ENCODE assay signal across 10 cellular contexts in the genomic region with DNA sequence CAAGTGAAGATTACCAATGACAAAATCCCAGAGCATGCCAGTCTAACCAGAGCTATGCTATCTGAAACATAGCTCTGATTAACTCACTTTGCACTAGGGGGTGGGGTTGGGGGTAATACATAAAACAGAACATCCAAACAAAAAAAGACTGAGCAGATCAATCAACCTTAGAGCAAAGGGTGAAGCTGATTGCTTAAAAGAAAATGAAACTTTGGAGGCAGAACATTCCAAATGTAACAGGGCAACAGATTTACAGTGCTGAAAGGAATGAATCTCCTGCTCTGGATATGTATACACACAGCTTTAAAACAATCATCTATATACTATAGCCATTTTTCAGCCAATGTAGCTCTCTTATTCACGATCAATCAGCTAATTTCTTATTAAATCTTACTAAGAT. TPM values are rescaled to one million over a fixed set of nuclear protein-coding genes. Genes with fewer than 3 reads are reported as not detected.
DNase-seq lines count a peak whose midpoint lies in the region; ATAC-seq and TF ChIP-seq lines count a peak whose summit lies in the region.
"Had no signal": no experiment of that assay in that cellular context is flagged by ENCODE, and none has a peak within 500 bp of the region (broad histone marks: within the 10 kb centered on the region; RNA-seq: fewer than 3 reads in every experiment).

No MANE protein-coding gene starts in this region.

- no peak for TF ChIP-seq CTCF in BJ (IDR thresholded peaks at IDR 0.05; ENCODE audit: insufficient read depth, low read depth, low read length)
- no peak for TF ChIP-seq CTCF in choroid plexus epithelial cell (conservative IDR thresholded peaks at IDR 0.05; ENCODE audit: low read depth, low read length)

- no peak for ATAC-seq in naive thymus-derived CD8-positive, alpha-beta T cell
- no peak for ATAC-seq in GM21526 (IDR thresholded peaks at IDR 0.05; ENCODE audit: low FRiP score, unreplicated experiment)

- peaks cover 34% of the 10 kb centered on the region for H3K4me1 ChIP-seq in GM23248 (ENCODE audit: insufficient read depth)

- H3K4me3 ChIP-seq in BJ (ENCODE audit: low read depth, low read length) (0 out of 2 replicates have a peak overlapping the region, but pooled peaks have one; percentile 7), GM23248 (0 out of 2 replicates have a peak overlapping the region, but pooled peaks have one; percentile 2), choroid plexus epithelial cell (ENCODE audit: low read depth, low read length) (peak overlapping the region; percentile 4)

- CTCF ChIA-PET in BJ (lab: Yijun Ruan, JAX): no interaction called here

- H3K9me3 ChIP-seq in GM23248 (ENCODE audit: low read depth): no peaks in the 10 kb centered on the region

- POLR2A ChIA-PET in BJ (lab: Charles Lee): interaction anchor here (0.6 kb wide), 1 partner anchor 269 kb away, joined by 7 read pairs; no protein-coding TSS in a partner anchor
- POLR2A ChIA-PET in naive thymus-derived CD8-positive, alpha-beta T cell (lab: Charles Lee): interaction anchor here (0.5 to 1.9 kb wide), 10 partner anchors 10 to 280 kb away, joined by 3 to 8 read pairs (median 4); no protein-coding TSS in a partner anchor

- peak overlapping the region; percentile 17; the same call in 1 of the 2 replicates for H3K9ac ChIP-seq in GM23248

- H3K4me3 Mint-ChIP-seq in naive thymus-derived CD8-positive, alpha-beta T cell: peak overlapping the region; percentile 36 to 100 (median 96)

- peaks cover 0 to 9% (median 0%) of the 10 kb centered on the region in 9 donors for H3K9me3 Mint-ChIP-seq in naive thymus-derived CD8-positive, alpha-beta T cell

- H3F3A ChIP-seq in GM23248 (ENCODE audit: insufficient read depth): peaks cover 43% of the 10 kb centered on the region

- no peak overlapping the region for H3K27ac ChIP-seq in GM23248

- H3K4me2 ChIP-seq in GM23248 (ENCODE audit: unreplicated experiment): peak overlapping the region; percentile 39

- DNase-seq in BJ (ENCODE audit: low read depth): no peak
- DNase-seq in GM23248: peak; percentile 11
- peak; percentile 14 for DNase-seq in choroid plexus epithelial cell (ENCODE audit: low read depth)
- DNase-seq in naive thymus-derived CD8-positive, alpha-beta T cell: no peak
- no peak for DNase-seq in DMS153 (lab: John Stamatoyannopoulos, UW)
- no peak for DNase-seq in NCI-H526 (lab: John Stamatoyannopoulos, UW)
- DNase-seq: HCEC 1CT, NCI-H510A, retina had no signal

- no peaks in the 10 kb centered on the region for H3K27me3 ChIP-seq in BJ (ENCODE audit: control insufficient read depth, insufficient read depth, low read length)
- no peaks in the 10 kb centered on the region for H3K27me3 ChIP-seq in GM23248 (replicated peaks; ENCODE audit: insufficient read depth)

- H3K36me3 Mint-ChIP-seq in naive thymus-derived CD8-positive, alpha-beta T cell: peaks cover 9 to 53% (median 15%) of the 10 kb centered on the region in 3 donors

- no peaks in the 10 kb centered on the region for H3K9me2 ChIP-seq in GM23248 (ENCODE audit: insufficient read depth)

- H3K27me3 Mint-ChIP-seq in naive thymus-derived CD8-positive, alpha-beta T cell: no peaks in the 10 kb centered on the region

- in situ Hi-C loops in GM23248 (cut with MboI): loop anchor here (10.0 to 25.0 kb wide), 3 partner anchors 185 to 847 kb away; no protein-coding TSS in a partner anchor

- no peak overlapping the region for H2AFZ ChIP-seq in GM23248

- peaks cover 42 to 80% (median 72%) of the 10 kb centered on the region in 4 donors for H3K4me1 Mint-ChIP-seq in naive thymus-derived CD8-positive, alpha-beta T cell

- peaks cover 99% of the 10 kb centered on the region for H3K79me2 ChIP-seq in GM23248 (ENCODE audit: insufficient read depth)

- WGBS in GM23248 (ENCODE audit: low coverage in 1 of 2, low lambda C conversion rate in 2 of 2, missing lambda C conversion rate in 2 of 2), 2 experiments: 94 to 96% methylated on average over 1 of the region's 1 CpG

- peaks cover 34% of the 10 kb centered on the region; the same call in 1 of the 2 replicates for H4K20me1 ChIP-seq in GM23248 (ENCODE audit: insufficient read depth)

- H3K27ac Mint-ChIP-seq in naive thymus-derived CD8-positive, alpha-beta T cell: peak overlapping the region in 9 of 10 donors; percentile 26 to 97 (median 78)

- H3K36me3 ChIP-seq in BJ (ENCODE audit: control insufficient read depth, insufficient read depth, low read length): no peaks in the 10 kb centered on the region
- 0 out of 2 replicates have a peak, but pooled peaks cover 7% of the 10 kb centered on the region for H3K36me3 ChIP-seq in GM23248 (ENCODE audit: low read depth)

RNA-seq across cellular contexts. Expression of gene IL6ST, which starts 4.9 kb away (rescaled TPM):
- polyA plus RNA-seq in BJ (2011; rRNA removed) (167 and 330 TPM in 2 replicates), GM23248 (2016; fragmentation: Nextera tagmentation; extraction: Ambion mirVana) (220 and 242 TPM in 2 replicates)
- 206 and 254 TPM in 2 replicates for polyA minus RNA-seq in BJ (2011; rRNA and poly(A)+ RNA removed)
- total RNA-seq in GM23248 (2014; rRNA removed; shearing (Covaris generic)): 186 and 197 TPM in 2 replicates
- total RNA-seq in naive thymus-derived CD8-positive, alpha-beta T cell: 100 to 1,000 TPM; 126 to 131 TPM
- 10 to 100 TPM; 39.5 to 64.7 (median 54.9) TPM for polyA plus RNA-seq in naive thymus-derived CD8-positive, alpha-beta T cell

Comparison
In these comparisons a context has a peak if more than half of its experiments do, and no peak if none do; other contexts are left out.
1. DNase-seq: peak in GM23248 (single experiment) and choroid plexus epithelial cell (single experiment); none in BJ (single experiment), naive thymus-derived CD8-positive, alpha-beta T cell (0 of 10), DMS153 (single experiment) and NCI-H526 (0 of 2).
2. Peak in every context shown above with its lines, with median percentiles within 50 percentile points of each other: H3K4me3 ChIP-seq.